Comparison of ENCODE assay signal across 1 cellular context in the genomic region with DNA sequence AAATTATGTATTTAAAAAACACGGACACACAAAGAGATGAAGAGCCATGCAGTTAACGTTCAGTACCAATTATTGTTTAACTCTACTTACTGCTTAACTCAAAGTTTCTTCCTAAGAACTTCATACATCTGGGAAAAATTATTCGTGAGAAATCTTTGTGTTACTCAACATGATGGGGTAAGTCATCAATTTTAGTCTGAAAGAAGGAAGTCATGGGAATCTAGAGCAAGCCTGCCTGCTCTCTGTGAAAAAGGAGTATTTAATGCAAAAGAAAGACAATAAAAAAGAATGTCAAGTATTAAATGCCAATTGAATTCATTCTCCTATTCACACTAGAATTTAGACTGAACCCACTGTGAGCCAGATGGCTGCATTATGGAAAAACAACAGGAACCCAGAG.
TF ChIP-seq lines count a peak whose summit lies in the region.

No MANE protein-coding gene starts in this region.

TF ChIP-seq in SK-N-SH treated with all-trans-retinoic acid at 6 μM for 48 hours, 23 proteins besides CTCF, POLR2A, EP300 and RAD21 (continued from another document):
- TF ChIP-seq GLIS3 (CRISPR knock-in tag; IDR thresholded peaks at IDR 0.05) (no peak), ISL1 (CRISPR knock-in tag; IDR thresholded peaks at IDR 0.05) (no peak), ZNF8 (CRISPR knock-in tag; IDR thresholded peaks at IDR 0.05) (no peak), SNAI2 (CRISPR knock-in tag; IDR thresholded peaks at IDR 0.05) (no peak), ZFP3 (CRISPR knock-in tag; IDR thresholded peaks at IDR 0.05) (no peak), ZFP30 (CRISPR knock-in tag; IDR thresholded peaks at IDR 0.05) (no peak), PPARA (CRISPR knock-in tag; IDR thresholded peaks at IDR 0.05; ENCODE audit: borderline replicate concordance) (no peak), TCF4 (CRISPR knock-in tag; IDR thresholded peaks at IDR 0.05; ENCODE audit: borderline replicate concordance) (no peak)
- TF ChIP-seq, protein P1, sequence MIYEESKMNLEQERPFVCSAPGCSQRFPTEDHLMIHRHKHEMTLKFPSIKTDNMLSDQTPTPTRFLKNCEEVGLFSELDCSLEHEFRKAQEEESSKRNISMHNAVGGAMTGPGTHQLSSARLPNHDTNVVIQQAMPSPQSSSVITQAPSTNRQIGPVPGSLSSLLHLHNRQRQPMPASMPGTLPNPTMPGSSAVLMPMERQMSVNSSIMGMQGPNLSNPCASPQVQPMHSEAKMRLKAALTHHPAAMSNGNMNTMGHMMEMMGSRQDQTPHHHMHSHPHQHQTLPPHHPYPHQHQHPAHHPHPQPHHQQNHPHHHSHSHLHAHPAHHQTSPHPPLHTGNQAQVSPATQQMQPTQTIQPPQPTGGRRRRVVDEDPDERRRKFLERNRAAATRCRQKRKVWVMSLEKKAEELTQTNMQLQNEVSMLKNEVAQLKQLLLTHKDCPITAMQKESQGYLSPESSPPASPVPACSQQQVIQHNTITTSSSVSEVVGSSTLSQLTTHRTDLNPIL (CRISPR knock-in tag; IDR thresholded peaks at IDR 0.05; ENCODE audit: low read depth): no peak
